Comparison of ENCODE assay signal across 22 cellular contexts in the genomic region with DNA sequence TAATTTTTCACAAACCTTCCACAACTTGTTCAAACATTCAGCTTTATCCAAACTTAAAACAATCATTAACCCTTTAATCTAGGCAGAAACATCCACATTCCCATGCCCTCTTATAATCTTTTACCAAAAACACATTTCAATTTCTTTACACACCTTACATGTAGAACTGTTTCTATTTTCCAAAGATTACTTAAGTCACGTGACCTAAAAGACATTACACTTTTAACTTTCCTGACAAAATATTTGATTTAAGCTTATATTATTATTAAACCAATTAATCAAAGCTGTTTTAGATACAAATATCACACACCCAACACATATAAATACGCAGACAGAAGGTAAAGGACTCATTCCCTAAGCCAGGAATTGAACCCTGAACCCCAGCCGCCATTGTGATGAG.
"Had no signal": no experiment of that assay in that cellular context is flagged by ENCODE, and none has a peak within 500 bp of the region (broad histone marks: within the 10 kb centered on the region; RNA-seq: fewer than 3 reads in every experiment).

No MANE protein-coding gene starts in this region.

- H3K36me3 ChIP-seq: SJSA1 had no signal

- H3K4me2 ChIP-seq: KMS-11 had no signal

- DNase-seq: IMR-90, Kasumi-1, MM.1S, NCI-H1092 treated with DMSO at 0.1 percent for 48 hours, NCI-H1436, NCI-H187, NCI-H2029, NCI-H2081 treated with DMSO at 0.1 percent for 48 hours, NCI-H2171, NCI-H226, NCI-H446, NCI-H510A, NCI-H524 treated with DMSO at 0.1 percent for 48 hours, NCI-H69, NCI-H774, Right ventricle myocardium superior, RPMI8226, SIG-M5 had no signal

- H3K27me3 ChIP-seq: SJSA1 had no signal

- H3K4me3 ChIP-seq: SJSA1, SK-N-MC had no signal

- H3K27ac ChIP-seq: KMS-11, SJSA1, SK-N-MC had no signal

- FAIRE-seq: RCC 7860 had no signal

- H3K9me3 ChIP-seq: SJSA1 had no signal

- H3K9ac ChIP-seq: KMS-11 had no signal
